Comparison of ENCODE assay signal across 24 cellular contexts in genomic region chr11:65808744-65809341, GRCh38. TPM values are rescaled to one million over a fixed set of nuclear protein-coding genes. Genes with fewer than 3 reads are reported as not detected.
"Had no signal": no experiment of that assay in that cellular context is flagged by ENCODE, and none has a peak within 500 bp of the region (broad histone marks: within the 10 kb centered on the region; RNA-seq: fewer than 3 reads in every experiment).

No MANE protein-coding gene starts in this region.

- H3K4me3 ChIP-seq: dorsolateral prefrontal cortex, heart left ventricle, right atrium auricular region, stomach, thoracic aorta, transverse colon had no signal

- H3K4me3 Mint-ChIP-seq: memory B cell, naive B cell, nephron had no signal

- H3K4me1 ChIP-seq: right atrium auricular region, transverse colon had no signal

- H3K4me1 Mint-ChIP-seq: nephron had no signal

- H3K27ac ChIP-seq: dorsolateral prefrontal cortex, heart left ventricle, right atrium auricular region, stomach, thoracic aorta, transverse colon had no signal

- H3K36me3 Mint-ChIP-seq: memory B cell, naive B cell had no signal

- H3K36me3 ChIP-seq: heart left ventricle, right atrium auricular region, stomach, thoracic aorta, transverse colon had no signal

- FAIRE-seq: frontal cortex, small intestine had no signal

- H3K27ac Mint-ChIP-seq: memory B cell, nephron had no signal

- H3K9me3 ChIP-seq: heart left ventricle, right atrium auricular region, stomach, thoracic aorta, transverse colon had no signal

- DNase-seq: cortex of kidney; dorsolateral prefrontal cortex; effector CD8-positive, alpha-beta T cell; heart left ventricle; hippocampal formation; kidney glomerular epithelial cell; midbrain; naive B cell; occipital lobe; small intestine; stimulated activated CD4-positive, alpha-beta T cell treated with anti-CD3 and anti-CD28 coated beads, Interleukin-12 subunit alpha, Interleukin-12 subunit beta, amount 100 ng/mL, for 4 hours; stimulated activated naive CD4-positive, alpha-beta T cell; stomach; substantia nigra; transverse colon had no signal

- ATAC-seq: heart left ventricle, left lobe of liver had no signal

RNA-seq across cellular contexts. Expression of gene OVOL1, which starts 22.0 kb away (rescaled TPM):
- total RNA-seq: fibroblast of lung, glomerular endothelial cell, heart left ventricle, occipital lobe, pulmonary artery endothelial cell, right atrium auricular region had no signal
- polyA plus RNA-seq: fibroblast of lung, heart left ventricle had no signal

RNA-seq across cellular contexts. Expression of gene SNX32, which starts 24.9 kb away (rescaled TPM):
- total RNA-seq: glomerular endothelial cell, left lobe of liver had no signal
